In genomic region chr5:68480385-68480940, GRCh38 we compare ENCODE assay signal across 22 cellular contexts.
"Had no signal": no experiment of that assay in that cellular context is flagged by ENCODE, and none has a peak within 500 bp of the region (broad histone marks: within the 10 kb centered on the region; RNA-seq: fewer than 3 reads in every experiment).

No MANE protein-coding gene starts in this region.

- FAIRE-seq: keratinocyte, small intestine had no signal

- H3K36me3 ChIP-seq: cardiac muscle cell, colonic mucosa, stomach had no signal

- H3K9me3 ChIP-seq: colonic mucosa, stomach, testis had no signal

- H3K27me3 ChIP-seq: cardiac muscle cell, colonic mucosa, stomach, testis had no signal

- DNase-seq: activated CD4-positive, alpha-beta T cell treated with anti-CD3 and anti-CD28 coated beads for 4 hours; activated CD4-positive, alpha-beta T cell treated with anti-CD3 and anti-CD28 coated beads, Interleukin-2, amount 50 U/mL, for 4 hours; activated naive CD4-positive, alpha-beta T cell; activated T-cell treated with anti-CD3 and anti-CD28 coated beads for 4 hours; activated T-cell treated with anti-CD3 and anti-CD28 coated beads, Interleukin-2, amount 50 U/mL, for 72 hours; aorta; cerebellar nuclear complex; colonic mucosa; effector memory CD8-positive, alpha-beta T cell; foreskin fibroblast; head of caudate nucleus; hippocampal formation; left cardiac atrium; natural killer cell; small intestine; stimulated activated CD4-positive, alpha-beta T cell treated with anti-CD3 and anti-CD28 coated beads, Interleukin-4, amount 100 ng/mL, for 4 hours; stimulated activated naive B cell treated with anti-CD40 and anti-IgM and Interleukin-4, amounts not matched to agents 10 μg/mL and 1 μg/mL and 100 μg/mL, for 72 hours; stomach; T-helper 1 cell; testis had no signal

- H3K4me1 ChIP-seq: colonic mucosa had no signal

- H3K27ac ChIP-seq: cardiac muscle cell, colonic mucosa, stomach, testis had no signal

- H3K4me3 ChIP-seq: cardiac muscle cell, colonic mucosa, stomach, testis had no signal

- ATAC-seq: activated T-cell treated with anti-CD3 and anti-CD28 coated beads, Interleukin-2, amount 50 U/mL, for 72 hours; effector memory CD8-positive, alpha-beta T cell; natural killer cell; stimulated activated naive B cell treated with anti-CD40 and anti-IgM and Interleukin-4, amounts not matched to agents 10 μg/mL and 1 μg/mL and 100 μg/mL, for 72 hours had no signal
